23 cellular contexts compared by ENCODE assay signal in the genomic region with DNA sequence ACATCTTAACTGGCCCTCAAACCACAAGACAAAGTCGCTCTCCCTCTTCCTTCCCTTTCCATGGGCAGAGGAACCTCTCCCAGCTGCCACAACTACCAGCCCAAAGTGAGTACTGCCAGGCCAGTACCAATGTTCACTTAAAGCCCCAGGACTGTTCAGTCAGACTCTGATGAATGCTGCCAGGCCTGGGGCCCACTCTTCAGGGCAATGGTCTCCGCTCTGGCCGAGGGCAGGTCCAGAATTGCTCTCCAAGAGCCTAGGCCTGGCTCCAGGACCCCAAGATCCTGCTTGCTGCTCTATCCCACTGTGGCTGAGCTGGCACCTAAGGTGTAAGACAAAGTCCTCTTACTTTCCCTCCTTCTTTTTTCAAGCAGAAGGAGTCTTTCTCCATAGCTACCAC.
A peak's percentile ranks its signal among the peaks of the same experiment; 100 is the strongest.
DNase-seq lines count a peak whose midpoint lies in the region; ATAC-seq and TF ChIP-seq lines count a peak whose summit lies in the region.
"Had no signal": no experiment of that assay in that cellular context is flagged by ENCODE, and none has a peak within 500 bp of the region (broad histone marks: within the 10 kb centered on the region; RNA-seq: fewer than 3 reads in every experiment).

No MANE protein-coding gene starts in this region.

- H3K27me3 ChIP-seq in H9 (ENCODE audit: insufficient read depth, low read length): no peaks in the 10 kb centered on the region; the same call in 1 of the 2 replicates
- H3K27me3 ChIP-seq in spleen (replicated peaks in 1 of 7): no peaks in the 10 kb centered on the region
- H3K27me3 ChIP-seq: BE2C, BLaER1 had no signal

- no peak overlapping the region for H2BK20ac ChIP-seq in H9 (ENCODE audit: low read depth, low read length, poor library complexity, severe bottlenecking)

- H3K4me3 Mint-ChIP-seq in H9: no peak overlapping the region
- no peak overlapping the region for H3K4me3 Mint-ChIP-seq in chondrocyte (ENCODE audit: unreplicated experiment)
- H3K4me3 Mint-ChIP-seq: CD14-positive monocyte; CD4-positive, alpha-beta memory T cell; CD4-positive, CD25-positive, alpha-beta regulatory T cell; CD8-positive, alpha-beta memory T cell had no signal

- H3K27ac Mint-ChIP-seq in H9: no peak overlapping the region
- no peak overlapping the region for H3K27ac Mint-ChIP-seq in chondrocyte (ENCODE audit: unreplicated experiment)
- H3K27ac Mint-ChIP-seq: CD14-positive monocyte; CD4-positive, alpha-beta memory T cell; CD4-positive, CD25-positive, alpha-beta regulatory T cell; CD8-positive, alpha-beta memory T cell had no signal

- H3K27ac ChIP-seq in H9 (ENCODE audit: insufficient read length, low read depth, low read length) (no peak overlapping the region), spleen (no peak overlapping the region)
- H3K27ac ChIP-seq: BLaER1 had no signal

- no peak overlapping the region for H4K8ac ChIP-seq in H9 (replicated peaks; ENCODE audit: insufficient read length, low read depth, low read length)

- no peak for TF ChIP-seq POLR2A in spleen (IDR thresholded peaks at IDR 0.05)

- H3K4me1 Mint-ChIP-seq in H9: peaks cover 27 to 29% of the 10 kb centered on the region in 2 experiments
- H3K4me1 Mint-ChIP-seq in chondrocyte (ENCODE audit: low read depth): no peaks in the 10 kb centered on the region
- H3K4me1 Mint-ChIP-seq: CD14-positive monocyte; CD4-positive, alpha-beta memory T cell; CD4-positive, CD25-positive, alpha-beta regulatory T cell; CD8-positive, alpha-beta memory T cell had no signal

- no peak overlapping the region for H2BK5ac ChIP-seq in H9 (ENCODE audit: insufficient read length, low read length)

- H3K9me3 Mint-ChIP-seq in H9 (peaks cover 50 to 52% of the 10 kb centered on the region in 2 experiments), chondrocyte (ENCODE audit: low read depth) (peaks cover 44% of the 10 kb centered on the region)

- ATAC-seq in HG02759 (IDR thresholded peaks at IDR 0.05; ENCODE audit: unreplicated experiment): no peak
- ATAC-seq: GM12878 had no signal

- H3K23me2 ChIP-seq in H9 (ENCODE audit: insufficient read length, low read depth, low read length, poor library complexity, severe bottlenecking): no peaks in the 10 kb centered on the region

- H3K79me2 ChIP-seq in H9 (ENCODE audit: insufficient read depth, low read length): no peaks in the 10 kb centered on the region

- H3K36me3 Mint-ChIP-seq in H9 (ENCODE audit: insufficient read depth in 1 of 3, low read depth in 3 of 3) (peaks cover 32 to 70% (median 37%) of the 10 kb centered on the region in 3 experiments), chondrocyte (ENCODE audit: low read depth) (no peaks in the 10 kb centered on the region)
- H3K36me3 Mint-ChIP-seq: CD14-positive monocyte; CD4-positive, alpha-beta memory T cell; CD4-positive, CD25-positive, alpha-beta regulatory T cell; CD8-positive, alpha-beta memory T cell had no signal

- no peak overlapping the region for H2AFZ ChIP-seq in H9 (ENCODE audit: low read length)

- no peak overlapping the region for H3K4me3 ChIP-seq in spleen
- H3K4me3 ChIP-seq: BLaER1, GM12878 had no signal

- no peak overlapping the region for H3K4me2 ChIP-seq in H9 (ENCODE audit: insufficient read depth, insufficient read length, low read length)
- H3K4me2 ChIP-seq: BLaER1 had no signal

- no peak overlapping the region for H4K5ac ChIP-seq in H9 (ENCODE audit: insufficient read length, low read depth, low read length)

- no CpG with 5 or more reads among the region's 3 CpGs for WGBS in H9 (ENCODE audit: extremely low coverage, insufficient read length, low lambda C conversion rate)
- WGBS in spleen, 5 donors: 29 to 68% (median 61%) methylated on average over 3 of the region's 3 CpGs

- H3K27me3 Mint-ChIP-seq in H9 (ENCODE audit: low read depth) (peaks cover 29% of the 10 kb centered on the region), chondrocyte (ENCODE audit: low read depth) (no peaks in the 10 kb centered on the region)
- H3K27me3 Mint-ChIP-seq: CD4-positive, alpha-beta memory T cell; CD4-positive, CD25-positive, alpha-beta regulatory T cell; CD8-positive, alpha-beta memory T cell had no signal

- no peak overlapping the region for H3K14ac ChIP-seq in H9 (ENCODE audit: insufficient read depth, low read length)

- H2BK12ac ChIP-seq in H9 (ENCODE audit: insufficient read length, low read depth, low read length): no peak overlapping the region

- peaks cover 3% of the 10 kb centered on the region; the same call in 1 of the 2 replicates for H3K4me1 ChIP-seq in H9 (ENCODE audit: insufficient read depth, low read length)
- H3K4me1 ChIP-seq in spleen: no peaks in the 10 kb centered on the region
- H3K4me1 ChIP-seq: BE2C, BLaER1 had no signal

- peak overlapping the region; percentile 3 for H2AK5ac ChIP-seq in H9 (ENCODE audit: insufficient read length, low read length)

- H3K36me3 ChIP-seq in spleen: no peaks in the 10 kb centered on the region
- H3K36me3 ChIP-seq: BE2C, BLaER1 had no signal

- H3K18ac ChIP-seq in H9 (ENCODE audit: insufficient read length, low read depth, low read length): no peak overlapping the region

- H2BK15ac ChIP-seq in H9 (ENCODE audit: low read depth, low read length): no peak overlapping the region

- no peaks in the 10 kb centered on the region for H3K79me1 ChIP-seq in H9 (ENCODE audit: insufficient read depth, low read depth, low read length, poor library complexity, severe bottlenecking)

- no peak overlapping the region for H3K4ac ChIP-seq in H9 (ENCODE audit: low read depth, low read length)

- H3K23ac ChIP-seq in H9 (ENCODE audit: insufficient read length, low read depth, low read length): no peak overlapping the region

- TF ChIP-seq CTCF in H9 (conservative IDR thresholded peaks at IDR 0.05) (no peak), chondrocyte (IDR thresholded peaks at IDR 0.05) (no peak), spleen (IDR thresholded peaks at IDR 0.05 in 8 of 11, conservative IDR thresholded peaks at IDR 0.05 in 3 of 11) (no peak)

- H4K91ac ChIP-seq in H9 (ENCODE audit: insufficient read length, low read depth, low read length): no peak overlapping the region

- no peak overlapping the region for H2BK120ac ChIP-seq in H9 (ENCODE audit: low read depth, low read length, poor library complexity, severe bottlenecking)

- no peak overlapping the region for H3T11ph ChIP-seq in H9 (ENCODE audit: low read length)

- DNase-seq in H9 (no peak), chondrocyte (ENCODE audit: low spot score) (peak; percentile 53), spleen (peak; percentile 51), iPS-NIHi11 (ENCODE audit: low spot score) (no peak)
- DNase-seq: 8988T; ACHN; BE2C; C1 segment of cervical spinal cord; CD4-positive, CD25-positive, alpha-beta regulatory T cell; CD8-positive, alpha-beta memory T cell; COR-L47; DMS 273 treated with DMSO at 0.1 percent for 48 hours; DMS153; DMS53; DMS79; DND-41; EL; GDM1 had no signal

- intact Hi-C loops in spleen (cut with DNase I; ENCODE audit: low total_unique reads): no loop called here

- H3K9me3 ChIP-seq in H9 (ENCODE audit: control insufficient read depth, low read depth, low read length) (peaks cover 8% of the 10 kb centered on the region), spleen (peaks cover 0 to 26% (median 4%) of the 10 kb centered on the region in 8 donors)
- H3K9me3 ChIP-seq: BE2C had no signal

- no peak overlapping the region for H3K56ac ChIP-seq in H9 (ENCODE audit: insufficient read length, low read depth, low read length)

- H4K20me1 ChIP-seq in H9 (ENCODE audit: control insufficient read depth, insufficient read depth, insufficient read length): no peaks in the 10 kb centered on the region
- H4K20me1 ChIP-seq: BLaER1 had no signal

- H3K9ac ChIP-seq in H9 (ENCODE audit: extremely low read depth, insufficient read length, low read length): no peak overlapping the region
- H3K9ac ChIP-seq: BLaER1 had no signal

Comparison
In these comparisons a context has a peak if more than half of its experiments do, and no peak if none do; other contexts are left out.
1. DNase-seq: peak in chondrocyte (single experiment) and spleen (single experiment); none in H9 (single experiment) and iPS-NIHi11 (single experiment).